ENCODE assay signal across 1 cellular context in the genomic region with DNA sequence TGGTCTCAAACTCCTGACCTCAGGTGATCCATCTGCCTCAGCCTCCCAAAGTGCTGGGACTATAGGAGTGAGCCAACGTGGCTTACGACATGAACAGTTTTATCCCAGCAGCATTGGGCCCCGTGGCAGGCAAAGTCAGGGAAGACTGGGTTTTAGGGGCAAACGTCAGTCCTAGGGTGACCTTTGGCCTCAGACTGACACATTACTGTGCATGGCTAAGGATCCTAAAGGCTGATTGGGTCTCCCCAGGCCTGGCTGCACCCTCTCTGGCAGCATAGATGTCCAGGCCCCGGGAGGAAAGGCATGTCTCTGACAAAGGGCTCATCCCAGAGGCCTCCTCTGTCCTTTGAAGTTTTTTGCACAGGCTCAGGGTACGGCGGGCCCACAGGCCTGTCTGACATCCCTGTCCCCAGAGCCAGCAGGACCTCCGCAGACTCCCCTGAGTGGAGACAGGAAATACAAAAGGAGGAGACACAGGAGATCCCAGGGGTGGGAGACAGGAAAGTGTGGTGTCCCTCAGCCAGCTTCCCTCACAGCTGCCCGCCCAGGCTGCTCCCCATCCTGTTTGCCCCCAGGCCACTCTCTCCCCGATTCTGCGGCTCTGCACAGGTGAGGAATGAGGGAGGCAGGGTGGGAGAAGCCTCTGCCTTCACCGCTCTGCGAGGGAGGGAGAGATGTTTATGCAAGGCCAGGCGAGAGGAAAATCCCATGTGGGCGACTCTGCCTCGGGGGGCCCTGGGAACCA.
TF ChIP-seq lines count a peak whose summit lies in the region.

No MANE protein-coding gene starts in this region.

TF ChIP-seq in SK-N-SH treated with all-trans-retinoic acid at 6 μM for 48 hours, 23 proteins besides CTCF, POLR2A, EP300 and RAD21 (continued from another document):
- TF ChIP-seq, protein P1, sequence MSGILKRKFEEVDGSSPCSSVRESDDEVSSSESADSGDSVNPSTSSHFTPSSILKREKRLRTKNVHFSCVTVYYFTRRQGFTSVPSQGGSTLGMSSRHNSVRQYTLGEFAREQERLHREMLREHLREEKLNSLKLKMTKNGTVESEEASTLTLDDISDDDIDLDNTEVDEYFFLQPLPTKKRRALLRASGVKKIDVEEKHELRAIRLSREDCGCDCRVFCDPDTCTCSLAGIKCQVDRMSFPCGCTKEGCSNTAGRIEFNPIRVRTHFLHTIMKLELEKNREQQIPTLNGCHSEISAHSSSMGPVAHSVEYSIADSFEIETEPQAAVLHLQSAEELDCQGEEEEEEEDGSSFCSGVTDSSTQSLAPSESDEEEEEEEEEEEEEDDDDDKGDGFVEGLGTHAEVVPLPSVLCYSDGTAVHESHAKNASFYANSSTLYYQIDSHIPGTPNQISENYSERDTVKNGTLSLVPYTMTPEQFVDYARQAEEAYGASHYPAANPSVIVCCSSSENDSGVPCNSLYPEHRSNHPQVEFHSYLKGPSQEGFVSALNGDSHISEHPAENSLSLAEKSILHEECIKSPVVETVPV (CRISPR knock-in tag; IDR thresholded peaks at IDR 0.05), result no peak
- TF ChIP-seq RARB (CRISPR knock-in tag; IDR thresholded peaks at IDR 0.05) (no peak), ZNF8 (CRISPR knock-in tag; IDR thresholded peaks at IDR 0.05) (no peak)
